In genomic region chr21:46022551-46023107, GRCh38 we compare ENCODE assay signal across 1 cellular context.
TF ChIP-seq lines count a peak whose summit lies in the region.

No MANE protein-coding gene starts in this region.

TF ChIP-seq in K562, 482 proteins besides CTCF, POLR2A, EP300 and RAD21 (continued from another document and continues in another):
- TF ChIP-seq, protein P1, sequence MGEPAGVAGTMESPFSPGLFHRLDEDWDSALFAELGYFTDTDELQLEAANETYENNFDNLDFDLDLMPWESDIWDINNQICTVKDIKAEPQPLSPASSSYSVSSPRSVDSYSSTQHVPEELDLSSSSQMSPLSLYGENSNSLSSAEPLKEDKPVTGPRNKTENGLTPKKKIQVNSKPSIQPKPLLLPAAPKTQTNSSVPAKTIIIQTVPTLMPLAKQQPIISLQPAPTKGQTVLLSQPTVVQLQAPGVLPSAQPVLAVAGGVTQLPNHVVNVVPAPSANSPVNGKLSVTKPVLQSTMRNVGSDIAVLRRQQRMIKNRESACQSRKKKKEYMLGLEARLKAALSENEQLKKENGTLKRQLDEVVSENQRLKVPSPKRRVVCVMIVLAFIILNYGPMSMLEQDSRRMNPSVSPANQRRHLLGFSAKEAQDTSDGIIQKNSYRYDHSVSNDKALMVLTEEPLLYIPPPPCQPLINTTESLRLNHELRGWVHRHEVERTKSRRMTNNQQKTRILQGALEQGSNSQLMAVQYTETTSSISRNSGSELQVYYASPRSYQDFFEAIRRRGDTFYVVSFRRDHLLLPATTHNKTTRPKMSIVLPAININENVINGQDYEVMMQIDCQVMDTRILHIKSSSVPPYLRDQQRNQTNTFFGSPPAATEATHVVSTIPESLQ (CRISPR knock-in tag; IDR thresholded peaks at IDR 0.05): no peak
- 0 out of 2 replicates have a peak, but pooled peaks have one; percentile 45 for TF ChIP-seq POLR2H (tag; IDR thresholded peaks at IDR 0.05; ENCODE audit: low read depth)
- peak; percentile 95 for TF ChIP-seq L3MBTL2 (IDR thresholded peaks at IDR 0.05)
- TF ChIP-seq CEBPB (tag; IDR thresholded peaks at IDR 0.05): no peak
- TF ChIP-seq RBM22 (IDR thresholded peaks at IDR 0.05; ENCODE audit: low read depth, low read length, poor library complexity, severe bottlenecking): no peak
- TF ChIP-seq ATF2 (CRISPR knock-in tag; IDR thresholded peaks at IDR 0.05): 0 out of 2 replicates have a peak, but pooled peaks have one; percentile 38
- no peak for TF ChIP-seq ZNF436 (CRISPR knock-in tag; IDR thresholded peaks at IDR 0.05)
- no peak for TF ChIP-seq HIVEP1 (CRISPR knock-in tag; IDR thresholded peaks at IDR 0.05)
- TF ChIP-seq TBP (optimal IDR thresholded peaks at IDR 0.05; ENCODE audit: low read depth, low read length): peak; percentile 70
- TF ChIP-seq STAG1 (CRISPR knock-in tag; IDR thresholded peaks at IDR 0.05; ENCODE audit: borderline replicate concordance): no peak
- peak; percentile 63 for TF ChIP-seq CBFA2T2 (conservative IDR thresholded peaks at IDR 0.05)
- peak; percentile 81 for TF ChIP-seq POLR2G (IDR thresholded peaks at IDR 0.05; ENCODE audit: low read depth, low read length)
- no peak for TF ChIP-seq BRCA1 (IDR thresholded peaks at IDR 0.05)
- TF ChIP-seq BRCA1 (CRISPR knock-in tag; IDR thresholded peaks at IDR 0.05): no peak
- TF ChIP-seq CBX2 (IDR thresholded peaks at IDR 0.05; ENCODE audit: insufficient read depth, low read length, poor library complexity, severe bottlenecking): no peak
- TF ChIP-seq LCOR (CRISPR knock-in tag; IDR thresholded peaks at IDR 0.05): no peak
- TF ChIP-seq MXI1 (IDR thresholded peaks at IDR 0.05; ENCODE audit: low read depth, low read length): no peak
- TF ChIP-seq ATF7 (IDR thresholded peaks at IDR 0.05): peak; percentile 37; the same call in 1 of the 2 replicates
- TF ChIP-seq, protein P2, sequence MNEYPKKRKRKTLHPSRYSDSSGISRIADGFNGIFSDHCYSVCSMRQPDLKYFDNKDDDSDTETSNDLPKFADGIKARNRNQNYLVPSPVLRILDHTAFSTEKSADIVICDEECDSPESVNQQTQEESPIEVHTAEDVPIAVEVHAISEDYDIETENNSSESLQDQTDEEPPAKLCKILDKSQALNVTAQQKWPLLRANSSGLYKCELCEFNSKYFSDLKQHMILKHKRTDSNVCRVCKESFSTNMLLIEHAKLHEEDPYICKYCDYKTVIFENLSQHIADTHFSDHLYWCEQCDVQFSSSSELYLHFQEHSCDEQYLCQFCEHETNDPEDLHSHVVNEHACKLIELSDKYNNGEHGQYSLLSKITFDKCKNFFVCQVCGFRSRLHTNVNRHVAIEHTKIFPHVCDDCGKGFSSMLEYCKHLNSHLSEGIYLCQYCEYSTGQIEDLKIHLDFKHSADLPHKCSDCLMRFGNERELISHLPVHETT (CRISPR knock-in tag; conservative IDR thresholded peaks at IDR 0.05 in 1 of 2, IDR thresholded peaks at IDR 0.05 in 1 of 2): 0 out of 4 replicates have a peak, but pooled peaks of 1 of the 2 experiments have one; percentile 30
- TF ChIP-seq NR3C1 (CRISPR knock-in tag; IDR thresholded peaks at IDR 0.05): no peak
- TF ChIP-seq, protein P3, sequence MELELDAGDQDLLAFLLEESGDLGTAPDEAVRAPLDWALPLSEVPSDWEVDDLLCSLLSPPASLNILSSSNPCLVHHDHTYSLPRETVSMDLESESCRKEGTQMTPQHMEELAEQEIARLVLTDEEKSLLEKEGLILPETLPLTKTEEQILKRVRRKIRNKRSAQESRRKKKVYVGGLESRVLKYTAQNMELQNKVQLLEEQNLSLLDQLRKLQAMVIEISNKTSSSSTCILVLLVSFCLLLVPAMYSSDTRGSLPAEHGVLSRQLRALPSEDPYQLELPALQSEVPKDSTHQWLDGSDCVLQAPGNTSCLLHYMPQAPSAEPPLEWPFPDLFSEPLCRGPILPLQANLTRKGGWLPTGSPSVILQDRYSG (tag; conservative IDR thresholded peaks at IDR 0.05; ENCODE audit: low read depth): 0 out of 2 replicates have a peak, but pooled peaks have one; percentile 28
- no peak for TF ChIP-seq PHF20 (IDR thresholded peaks at IDR 0.05; ENCODE audit: partially characterized antibody)
- TF ChIP-seq DMBX1 (CRISPR knock-in tag; IDR thresholded peaks at IDR 0.05; ENCODE audit: borderline replicate concordance): no peak
- no peak for TF ChIP-seq ZNF146 (CRISPR knock-in tag; IDR thresholded peaks at IDR 0.05; ENCODE audit: unreplicated experiment)
- peak; percentile 96 for TF ChIP-seq ZZZ3 (IDR thresholded peaks at IDR 0.05)
- TF ChIP-seq, protein P4, sequence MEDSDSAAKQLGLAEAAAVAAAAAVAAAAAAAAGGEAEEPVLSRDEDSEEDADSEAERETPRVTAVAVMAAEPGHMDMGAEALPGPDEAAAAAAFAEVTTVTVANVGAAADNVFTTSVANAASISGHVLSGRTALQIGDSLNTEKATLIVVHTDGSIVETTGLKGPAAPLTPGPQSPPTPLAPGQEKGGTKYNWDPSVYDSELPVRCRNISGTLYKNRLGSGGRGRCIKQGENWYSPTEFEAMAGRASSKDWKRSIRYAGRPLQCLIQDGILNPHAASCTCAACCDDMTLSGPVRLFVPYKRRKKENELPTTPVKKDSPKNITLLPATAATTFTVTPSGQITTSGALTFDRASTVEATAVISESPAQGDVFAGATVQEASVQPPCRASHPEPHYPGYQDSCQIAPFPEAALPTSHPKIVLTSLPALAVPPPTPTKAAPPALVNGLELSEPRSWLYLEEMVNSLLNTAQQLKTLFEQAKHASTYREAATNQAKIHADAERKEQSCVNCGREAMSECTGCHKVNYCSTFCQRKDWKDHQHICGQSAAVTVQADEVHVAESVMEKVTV (CRISPR knock-in tag; IDR thresholded peaks at IDR 0.05): no peak
- no peak for TF ChIP-seq ZNF23 (CRISPR knock-in tag; IDR thresholded peaks at IDR 0.05)
- TF ChIP-seq TEAD4 (IDR thresholded peaks at IDR 0.05; ENCODE audit: low read length): no peak
- no peak for TF ChIP-seq TEAD4 (CRISPR knock-in tag; IDR thresholded peaks at IDR 0.05; ENCODE audit: borderline replicate concordance)
- 0 out of 2 replicates have a peak, but pooled peaks have one; percentile 67 for TF ChIP-seq FOXP1 (CRISPR knock-in tag; IDR thresholded peaks at IDR 0.05)
- TF ChIP-seq, protein P5, sequence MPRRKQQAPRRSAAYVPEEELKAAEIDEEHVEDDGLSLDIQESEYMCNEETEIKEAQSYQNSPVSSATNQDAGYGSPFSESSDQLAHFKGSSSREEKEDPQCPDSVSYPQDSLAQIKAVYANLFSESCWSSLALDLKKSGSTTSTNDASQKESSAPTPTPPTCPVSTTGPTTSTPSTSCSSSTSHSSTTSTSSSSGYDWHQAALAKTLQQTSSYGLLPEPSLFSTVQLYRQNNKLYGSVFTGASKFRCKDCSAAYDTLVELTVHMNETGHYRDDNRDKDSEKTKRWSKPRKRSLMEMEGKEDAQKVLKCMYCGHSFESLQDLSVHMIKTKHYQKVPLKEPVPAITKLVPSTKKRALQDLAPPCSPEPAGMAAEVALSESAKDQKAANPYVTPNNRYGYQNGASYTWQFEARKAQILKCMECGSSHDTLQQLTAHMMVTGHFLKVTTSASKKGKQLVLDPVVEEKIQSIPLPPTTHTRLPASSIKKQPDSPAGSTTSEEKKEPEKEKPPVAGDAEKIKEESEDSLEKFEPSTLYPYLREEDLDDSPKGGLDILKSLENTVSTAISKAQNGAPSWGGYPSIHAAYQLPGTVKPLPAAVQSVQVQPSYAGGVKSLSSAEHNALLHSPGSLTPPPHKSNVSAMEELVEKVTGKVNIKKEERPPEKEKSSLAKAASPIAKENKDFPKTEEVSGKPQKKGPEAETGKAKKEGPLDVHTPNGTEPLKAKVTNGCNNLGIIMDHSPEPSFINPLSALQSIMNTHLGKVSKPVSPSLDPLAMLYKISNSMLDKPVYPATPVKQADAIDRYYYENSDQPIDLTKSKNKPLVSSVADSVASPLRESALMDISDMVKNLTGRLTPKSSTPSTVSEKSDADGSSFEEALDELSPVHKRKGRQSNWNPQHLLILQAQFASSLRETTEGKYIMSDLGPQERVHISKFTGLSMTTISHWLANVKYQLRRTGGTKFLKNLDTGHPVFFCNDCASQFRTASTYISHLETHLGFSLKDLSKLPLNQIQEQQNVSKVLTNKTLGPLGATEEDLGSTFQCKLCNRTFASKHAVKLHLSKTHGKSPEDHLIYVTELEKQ (CRISPR knock-in tag; IDR thresholded peaks at IDR 0.05): no peak
- peak; percentile 55 for TF ChIP-seq ZNF766 (CRISPR knock-in tag; conservative IDR thresholded peaks at IDR 0.05)
- no peak; the same call in 1 of the 2 replicates for TF ChIP-seq SREBF1 (IDR thresholded peaks at IDR 0.05; ENCODE audit: borderline replicate concordance, low read depth, low read length)
- no peak for TF ChIP-seq ZNF280A (IDR thresholded peaks at IDR 0.05; ENCODE audit: low read depth, partially characterized antibody)
- no peak for TF ChIP-seq GABPB1 (CRISPR knock-in tag; IDR thresholded peaks at IDR 0.05)
- no peak for TF ChIP-seq NFATC3 (IDR thresholded peaks at IDR 0.05)
- TF ChIP-seq, protein P6, sequence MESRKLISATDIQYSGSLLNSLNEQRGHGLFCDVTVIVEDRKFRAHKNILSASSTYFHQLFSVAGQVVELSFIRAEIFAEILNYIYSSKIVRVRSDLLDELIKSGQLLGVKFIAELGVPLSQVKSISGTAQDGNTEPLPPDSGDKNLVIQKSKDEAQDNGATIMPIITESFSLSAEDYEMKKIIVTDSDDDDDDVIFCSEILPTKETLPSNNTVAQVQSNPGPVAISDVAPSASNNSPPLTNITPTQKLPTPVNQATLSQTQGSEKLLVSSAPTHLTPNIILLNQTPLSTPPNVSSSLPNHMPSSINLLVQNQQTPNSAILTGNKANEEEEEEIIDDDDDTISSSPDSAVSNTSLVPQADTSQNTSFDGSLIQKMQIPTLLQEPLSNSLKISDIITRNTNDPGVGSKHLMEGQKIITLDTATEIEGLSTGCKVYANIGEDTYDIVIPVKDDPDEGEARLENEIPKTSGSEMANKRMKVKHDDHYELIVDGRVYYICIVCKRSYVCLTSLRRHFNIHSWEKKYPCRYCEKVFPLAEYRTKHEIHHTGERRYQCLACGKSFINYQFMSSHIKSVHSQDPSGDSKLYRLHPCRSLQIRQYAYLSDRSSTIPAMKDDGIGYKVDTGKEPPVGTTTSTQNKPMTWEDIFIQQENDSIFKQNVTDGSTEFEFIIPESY (CRISPR knock-in tag; IDR thresholded peaks at IDR 0.05): peak; percentile 87
- TF ChIP-seq FOS (IDR thresholded peaks at IDR 0.05; ENCODE audit: extremely low read depth, insufficient read length): peak; percentile 90
- no peak for TF ChIP-seq STAT5A (IDR thresholded peaks at IDR 0.05; ENCODE audit: borderline replicate concordance, low read length)
- peak in 1 of 3 experiments; percentile 27 for TF ChIP-seq YY1 (IDR thresholded peaks at IDR 0.05; ENCODE audit: borderline replicate concordance in 1 of 3, control insufficient read depth in 1 of 3, extremely low read depth in 1 of 3, insufficient read depth in 3 of 3, insufficient read length in 1 of 3, insufficient replicate concordance in 2 of 3, low read depth in 1 of 3, low read length in 2 of 3)
- TF ChIP-seq, protein P7, sequence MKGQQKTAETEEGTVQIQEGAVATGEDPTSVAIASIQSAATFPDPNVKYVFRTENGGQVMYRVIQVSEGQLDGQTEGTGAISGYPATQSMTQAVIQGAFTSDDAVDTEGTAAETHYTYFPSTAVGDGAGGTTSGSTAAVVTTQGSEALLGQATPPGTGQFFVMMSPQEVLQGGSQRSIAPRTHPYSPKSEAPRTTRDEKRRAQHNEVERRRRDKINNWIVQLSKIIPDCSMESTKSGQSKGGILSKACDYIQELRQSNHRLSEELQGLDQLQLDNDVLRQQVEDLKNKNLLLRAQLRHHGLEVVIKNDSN (CRISPR knock-in tag; IDR thresholded peaks at IDR 0.05): peak; percentile 99
- peak; percentile 72; the same call in 1 of the 2 replicates for TF ChIP-seq TOE1 (IDR thresholded peaks at IDR 0.05; ENCODE audit: borderline replicate concordance)
- no peak for TF ChIP-seq TOE1 (CRISPR knock-in tag; IDR thresholded peaks at IDR 0.05; ENCODE audit: borderline replicate concordance, low read depth)
- TF ChIP-seq, protein P8, sequence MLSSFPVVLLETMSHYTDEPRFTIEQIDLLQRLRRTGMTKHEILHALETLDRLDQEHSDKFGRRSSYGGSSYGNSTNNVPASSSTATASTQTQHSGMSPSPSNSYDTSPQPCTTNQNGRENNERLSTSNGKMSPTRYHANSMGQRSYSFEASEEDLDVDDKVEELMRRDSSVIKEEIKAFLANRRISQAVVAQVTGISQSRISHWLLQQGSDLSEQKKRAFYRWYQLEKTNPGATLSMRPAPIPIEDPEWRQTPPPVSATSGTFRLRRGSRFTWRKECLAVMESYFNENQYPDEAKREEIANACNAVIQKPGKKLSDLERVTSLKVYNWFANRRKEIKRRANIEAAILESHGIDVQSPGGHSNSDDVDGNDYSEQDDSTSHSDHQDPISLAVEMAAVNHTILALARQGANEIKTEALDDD (IDR thresholded peaks at IDR 0.05): no peak
- TF ChIP-seq CBX1 (IDR thresholded peaks at IDR 0.05; ENCODE audit: low read depth): peak; percentile 16; the same call in 1 of the 2 replicates
- TF ChIP-seq FOXA3 (CRISPR knock-in tag; conservative IDR thresholded peaks at IDR 0.05 in 1 of 2, IDR thresholded peaks at IDR 0.05 in 1 of 2): no peak
